In the genomic region with DNA sequence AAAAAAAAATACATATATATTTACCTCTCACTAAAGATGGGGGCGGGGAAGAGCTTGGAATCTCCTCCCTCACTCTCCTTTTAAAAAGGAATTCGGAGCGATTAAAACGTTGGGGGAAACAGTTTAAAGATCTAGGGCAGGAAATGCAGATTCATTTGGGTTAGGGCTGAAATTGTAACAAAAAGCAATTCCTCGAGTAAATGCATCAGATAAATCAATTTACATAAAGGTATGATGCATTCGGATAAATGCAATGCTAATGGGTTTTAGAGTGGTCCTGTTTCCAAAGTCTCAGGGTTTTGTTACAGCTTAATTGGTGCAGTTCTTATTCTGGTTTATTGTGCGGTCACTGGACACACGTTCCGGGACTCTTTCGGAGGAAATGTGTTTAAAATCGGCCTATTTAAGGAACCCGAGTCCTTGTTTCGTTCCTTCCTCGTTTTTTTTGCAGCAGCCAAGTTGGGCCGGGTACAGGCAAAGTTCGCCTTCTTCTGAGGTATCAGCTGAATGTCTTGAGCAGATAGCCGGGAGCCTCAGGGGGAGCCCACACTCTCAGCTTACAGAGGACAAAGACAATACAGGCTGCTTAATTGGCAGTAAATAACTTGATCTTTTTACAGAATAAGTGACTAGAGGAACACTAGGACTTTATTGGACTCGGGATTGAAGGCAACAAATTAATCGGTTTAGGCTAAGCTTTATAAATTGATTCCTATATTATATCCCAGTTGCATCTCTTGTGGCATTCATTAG, we compare ENCODE assay signal across 8 cellular contexts. TPM values are rescaled to one million over a fixed set of nuclear protein-coding genes. Genes with fewer than 3 reads are reported as not detected.
DNase-seq lines count a peak whose midpoint lies in the region; FAIRE-seq and TF ChIP-seq lines count a peak whose summit lies in the region.

No MANE protein-coding gene starts in this region.

- H3K4me1 Mint-ChIP-seq in astrocyte (ENCODE audit: low read depth, unreplicated experiment): peaks cover 20% of the 10 kb centered on the region

- H3K9me3 ChIP-seq in astrocyte (ENCODE audit: insufficient read depth, low read depth, low read length) (no peaks in the 10 kb centered on the region), hepatocyte (ENCODE audit: low read depth) (no peaks in the 10 kb centered on the region)

- no peak for FAIRE-seq in astrocyte (lab: Jason Lieb, UNC)

- H3K9me3 Mint-ChIP-seq in astrocyte (ENCODE audit: unreplicated experiment): no peaks in the 10 kb centered on the region

- peaks cover 2% of the 10 kb centered on the region for H3K36me3 Mint-ChIP-seq in astrocyte (ENCODE audit: low read depth, unreplicated experiment)

- peak overlapping the region; percentile 23 for H2AFZ ChIP-seq in astrocyte (ENCODE audit: low read depth, low read length)
- no peak overlapping the region for H2AFZ ChIP-seq in hepatocyte

- H4K20me1 ChIP-seq in astrocyte (ENCODE audit: insufficient read depth, low read length): peaks cover 24% of the 10 kb centered on the region
- H4K20me1 ChIP-seq in hepatocyte (ENCODE audit: insufficient read depth, poor library complexity, severe bottlenecking): peaks cover 32% of the 10 kb centered on the region

- DNase-seq in SIG-M5 treated with dmso at 0.1 percent for 504 hours (lab: John Stamatoyannopoulos, UW; ENCODE audit: unreplicated experiment) (peak; percentile 38), SIG-M5 (lab: John Stamatoyannopoulos, UW) (no peak), NCI-H345 (lab: John Stamatoyannopoulos, UW) (peak; percentile 22), astrocyte (ENCODE audit: low read depth) (peak; percentile 27), hepatocyte (ENCODE audit: low spot score) (peak; percentile 44), retina (peak; percentile 73), DMS153 treated with DMSO at 0.1 percent for 48 hours (lab: John Stamatoyannopoulos, UW; ENCODE audit: unreplicated experiment) (no peak)
- no peak for DNase-seq in stimulated activated CD4-positive, alpha-beta T cell treated with anti-CD3 and anti-CD28 coated beads, Interleukin-4, amount 100 ng/mL, for 4 hours

- H3K4me2 ChIP-seq in astrocyte (ENCODE audit: low read length) (peak overlapping the region; percentile 88), hepatocyte (peak overlapping the region; percentile 89)

- H3K27ac Mint-ChIP-seq in astrocyte (ENCODE audit: unreplicated experiment): peak overlapping the region; percentile 95

- H3K27me3 ChIP-seq in astrocyte (ENCODE audit: insufficient read depth, low read length): no peaks in the 10 kb centered on the region
- no peaks in the 10 kb centered on the region for H3K27me3 ChIP-seq in hepatocyte

- WGBS in hepatocyte (ENCODE audit: low lambda C conversion rate, missing lambda C conversion rate): 1% methylated on average over 19 of the region's 19 CpGs

- H3K4me3 Mint-ChIP-seq in astrocyte (ENCODE audit: unreplicated experiment): peak overlapping the region; percentile 86

- no peaks in the 10 kb centered on the region for H3K36me3 ChIP-seq in astrocyte (ENCODE audit: insufficient read depth, low read length)
- peaks cover 3% of the 10 kb centered on the region for H3K36me3 ChIP-seq in hepatocyte (replicated peaks; ENCODE audit: insufficient read depth, low read depth)

- no peak for TF ChIP-seq CTCF in astrocyte (IDR thresholded peaks at IDR 0.05; ENCODE audit: insufficient read depth, low read depth, low read length)
- no peak for TF ChIP-seq CTCF in hepatocyte (IDR thresholded peaks at IDR 0.05; ENCODE audit: poor library complexity)

- H3K9me2 ChIP-seq in hepatocyte (replicated peaks; ENCODE audit: insufficient read depth): no peaks in the 10 kb centered on the region

- no peaks in the 10 kb centered on the region for H3K27me3 Mint-ChIP-seq in astrocyte (ENCODE audit: low read depth, unreplicated experiment)

- H3K79me2 ChIP-seq in astrocyte (ENCODE audit: insufficient read depth, low read length): peaks cover 56% of the 10 kb centered on the region
- H3K79me2 ChIP-seq in hepatocyte: peaks cover 75% of the 10 kb centered on the region

- H3K4me1 ChIP-seq in astrocyte (ENCODE audit: insufficient read depth, low read length): peaks cover 27% of the 10 kb centered on the region
- H3K4me1 ChIP-seq in hepatocyte (ENCODE audit: insufficient read depth): peaks cover 11% of the 10 kb centered on the region

- H3K9ac ChIP-seq in astrocyte (ENCODE audit: low read length): peak overlapping the region; percentile 90

- H3K27ac ChIP-seq in astrocyte (ENCODE audit: low read depth, low read length) (peak overlapping the region; percentile 67), hepatocyte (peak overlapping the region; percentile 96)

- peak overlapping the region; percentile 74 for H3K4me3 ChIP-seq in astrocyte (ENCODE audit: insufficient read depth, low read depth, low read length)
- peak overlapping the region; percentile 62 for H3K4me3 ChIP-seq in hepatocyte

RNA-seq across cellular contexts. Expression of gene LMO4, which starts 1.7 kb away (rescaled TPM):
- total RNA-seq in astrocyte: 42.9 and 44.5 TPM in 2 replicates
- total RNA-seq in hepatocyte: 183 and 221 TPM in 2 replicates
- 53.6 and 59.1 TPM in 2 replicates for polyA plus RNA-seq in hepatocyte

Comparison
In these comparisons a context has a peak if more than half of its experiments do, and no peak if none do; other contexts are left out.
1. DNase-seq: peak in SIG-M5 treated with dmso at 0.1 percent for 504 hours (single experiment), NCI-H345 (single experiment), astrocyte (single experiment), hepatocyte (single experiment) and retina (single experiment); none in SIG-M5 (single experiment), DMS153 treated with DMSO at 0.1 percent for 48 hours (single experiment) and stimulated activated CD4-positive, alpha-beta T cell treated with anti-CD3 and anti-CD28 coated beads, Interleukin-4, amount 100 ng/mL, for 4 hours (0 of 2).